ENCODE assay signal across 17 cellular contexts in genomic region chr20:42531675-42531985, GRCh38.
DNase-seq lines count a peak whose midpoint lies in the region; TF ChIP-seq lines count a peak whose summit lies in the region.
"Had no signal": no experiment of that assay in that cellular context is flagged by ENCODE, and none has a peak within 500 bp of the region (broad histone marks: within the 10 kb centered on the region; RNA-seq: fewer than 3 reads in every experiment).

No MANE protein-coding gene starts in this region.

- CTCF ChIA-PET in PC-9 (lab: Charles Lee), result no interaction called here

- peak overlapping the region; percentile 54 for H3K4me2 ChIP-seq in Karpas-422 (ENCODE audit: low read depth, low read length, poor library complexity, severe bottlenecking)
- H3K4me2 ChIP-seq in PC-9, result no peak overlapping the region

- BruUV-seq in PC-9 (replicated peaks; lab: Mats Ljungman, UMichigan), result no TSS peak

- H3K27ac ChIP-seq in Karpas-422 (ENCODE audit: low read length) (peak overlapping the region; percentile 59), PC-9 (no peak overlapping the region)
- H3K27ac ChIP-seq: colonic mucosa, thoracic aorta had no signal

- DNase-seq in COLO668 (lab: John Stamatoyannopoulos, UW; ENCODE audit: unreplicated experiment) (peak; percentile 53), Karpas-422 (peak; percentile 75), NCI-H748 (lab: John Stamatoyannopoulos, UW; ENCODE audit: unreplicated experiment) (peak; percentile 92), germinal center (ENCODE audit: low spot score) (peak; percentile 7), NCI-H446 (lab: John Stamatoyannopoulos, UW) (no peak), PC-9 (no peak), AG08396 (ENCODE audit: low spot score) (no peak)
- DNase-seq in activated CD8-positive, alpha-beta memory T cell treated with anti-CD3 and anti-CD28 coated beads, Interleukin-2, amount 50 U/mL, for 48 hours, result no peak
- DNase-seq: activated CD4-positive, CD25-positive, alpha-beta regulatory T cell treated with anti-CD3 and anti-CD28 coated beads, Interleukin-2, amount 50 U/mL, for 72 hours; activated naive CD4-positive, alpha-beta T cell treated with anti-CD3 and anti-CD28 coated beads, Interleukin-2, amount 50 U/mL, for 16 hours; colonic mucosa; foreskin melanocyte; HCEC 1CT; NCI-H1105; NCI-H226; stimulated activated CD4-positive, alpha-beta T cell treated with anti-CD3 and anti-CD28 coated beads, Interleukin-4, amount 100 ng/mL, for 24 hours had no signal

- H3K9ac ChIP-seq in Karpas-422 (ENCODE audit: low read length), result peak overlapping the region; percentile 49

- peak overlapping the region; percentile 27; the same call in 1 of the 2 replicates for H3K4me3 ChIP-seq in Karpas-422 (ENCODE audit: low read length)
- H3K4me3 ChIP-seq in PC-9, result no peak overlapping the region
- H3K4me3 ChIP-seq: colonic mucosa, thoracic aorta had no signal

- peaks cover 15% of the 10 kb centered on the region for H3K4me1 ChIP-seq in Karpas-422 (ENCODE audit: low read length)
- H3K4me1 ChIP-seq in PC-9 (replicated peaks; ENCODE audit: insufficient read depth), result no peaks in the 10 kb centered on the region
- H3K4me1 ChIP-seq: colonic mucosa had no signal

- H3K36me3 ChIP-seq in Karpas-422 (ENCODE audit: insufficient read depth, low read length) (no peaks in the 10 kb centered on the region), PC-9 (ENCODE audit: low read depth) (no peaks in the 10 kb centered on the region)
- H3K36me3 ChIP-seq: colonic mucosa, thoracic aorta had no signal

- H3K79me2 ChIP-seq in Karpas-422 (ENCODE audit: low read length), result no peaks in the 10 kb centered on the region
- H3K79me2 ChIP-seq in PC-9 (ENCODE audit: low read depth), result no peaks in the 10 kb centered on the region

- H4K20me1 ChIP-seq in Karpas-422 (ENCODE audit: insufficient read depth, low read depth, low read length) (no peaks in the 10 kb centered on the region), PC-9 (ENCODE audit: insufficient read depth) (no peaks in the 10 kb centered on the region)

- H2AFZ ChIP-seq in Karpas-422 (ENCODE audit: low read length), result no peak overlapping the region
- no peak overlapping the region for H2AFZ ChIP-seq in PC-9

- TF ChIP-seq CTCF in PC-9 (conservative IDR thresholded peaks at IDR 0.05), result no peak

- H3K27me3 ChIP-seq in Karpas-422 (ENCODE audit: low read length), result no peaks in the 10 kb centered on the region
- peaks cover 46% of the 10 kb centered on the region for H3K27me3 ChIP-seq in PC-9 (ENCODE audit: insufficient read depth, low read depth)
- H3K27me3 ChIP-seq: colonic mucosa had no signal

- H3K9me3 ChIP-seq in Karpas-422 (ENCODE audit: low read length), result no peaks in the 10 kb centered on the region
- no peaks in the 10 kb centered on the region for H3K9me3 ChIP-seq in PC-9 (ENCODE audit: insufficient read depth, low read depth)
- H3K9me3 ChIP-seq: colonic mucosa, thoracic aorta had no signal

- intact Hi-C loops in PC-9 (cut with micrococcal nuclease; ENCODE audit: unreplicated experiment), result no loop called here

- no peaks in the 10 kb centered on the region for H3F3A ChIP-seq in PC-9 (ENCODE audit: insufficient read depth, low read depth)

- POLR2A ChIA-PET in PC-9 (lab: Charles Lee; ENCODE audit: unreplicated experiment), result no interaction called here

- H3K9me2 ChIP-seq in Karpas-422 (replicated peaks; ENCODE audit: insufficient read depth, low read length) (no peaks in the 10 kb centered on the region), PC-9 (ENCODE audit: insufficient read depth) (no peaks in the 10 kb centered on the region)

Comparison
In these comparisons a context has a peak if more than half of its experiments do, and no peak if none do; other contexts are left out.
1. DNase-seq: peak in COLO668 (single experiment), Karpas-422 (single experiment), NCI-H748 (single experiment) and germinal center (single experiment); none in activated CD8-positive, alpha-beta memory T cell treated with anti-CD3 and anti-CD28 coated beads, Interleukin-2, amount 50 U/mL, for 48 hours (single experiment), NCI-H446 (0 of 2), PC-9 (0 of 2) and AG08396 (single experiment).